ENCODE assay signal across 1 cellular context in genomic region chr17:66829386-66829864, GRCh38.
TF ChIP-seq lines count a peak whose summit lies in the region.

No MANE protein-coding gene starts in this region.

TF ChIP-seq in HepG2, 621 proteins besides CTCF, POLR2A, EP300 and RAD21 (continued from another document):
- TF ChIP-seq ZBTB40 (IDR thresholded peaks at IDR 0.05) = no peak
- no peak for TF ChIP-seq ZBTB40 (CRISPR knock-in tag; IDR thresholded peaks at IDR 0.05)
- no peak for TF ChIP-seq ZNF414 (CRISPR knock-in tag; IDR thresholded peaks at IDR 0.05)
- TF ChIP-seq MTF1 (CRISPR knock-in tag; IDR thresholded peaks at IDR 0.05) = no peak
- no peak for TF ChIP-seq ZNF598 (CRISPR knock-in tag; IDR thresholded peaks at IDR 0.05; ENCODE audit: borderline replicate concordance)
- peak; percentile 58; the same call in 1 of the 2 replicates for TF ChIP-seq SALL1 (CRISPR knock-in tag; IDR thresholded peaks at IDR 0.05)
- TF ChIP-seq MYPOP (CRISPR knock-in tag; IDR thresholded peaks at IDR 0.05) = no peak
- TF ChIP-seq TBX3 (IDR thresholded peaks at IDR 0.05; ENCODE audit: borderline replicate concordance) = no peak
- TF ChIP-seq KLF11 (CRISPR knock-in tag; IDR thresholded peaks at IDR 0.05) = 0 out of 2 replicates have a peak, but pooled peaks have one; percentile 44
- TF ChIP-seq ZNF687 (CRISPR knock-in tag; IDR thresholded peaks at IDR 0.05) = no peak
- 0 out of 2 replicates have a peak, but pooled peaks have one; percentile 33 for TF ChIP-seq MXD4 (CRISPR knock-in tag; IDR thresholded peaks at IDR 0.05)
- TF ChIP-seq PCBP1 (IDR thresholded peaks at IDR 0.05; ENCODE audit: borderline replicate concordance, low read depth, low read length) = no peak
- no peak for TF ChIP-seq DR1 (CRISPR knock-in tag; IDR thresholded peaks at IDR 0.05)
- no peak for TF ChIP-seq RARA (CRISPR knock-in tag; IDR thresholded peaks at IDR 0.05)
- no peak for TF ChIP-seq FUBP1 (CRISPR knock-in tag; IDR thresholded peaks at IDR 0.05; ENCODE audit: borderline replicate concordance)
- TF ChIP-seq ZKSCAN8 (CRISPR knock-in tag; IDR thresholded peaks at IDR 0.05; ENCODE audit: borderline replicate concordance) = no peak
- no peak for TF ChIP-seq NR2C2 (CRISPR knock-in tag; IDR thresholded peaks at IDR 0.05; ENCODE audit: borderline replicate concordance)
- no peak for TF ChIP-seq ZNF30 (CRISPR knock-in tag; IDR thresholded peaks at IDR 0.05)
- TF ChIP-seq ZNF251 (CRISPR knock-in tag; IDR thresholded peaks at IDR 0.05) = no peak
- TF ChIP-seq AHR (CRISPR knock-in tag; IDR thresholded peaks at IDR 0.05) = peak; percentile 81; the same call in 1 of the 2 replicates
- TF ChIP-seq ZFP37 (CRISPR knock-in tag; IDR thresholded peaks at IDR 0.05; ENCODE audit: borderline replicate concordance) = peak; percentile 61; the same call in 1 of the 2 replicates
- no peak for TF ChIP-seq SRF (IDR thresholded peaks at IDR 0.05; ENCODE audit: low read depth, low read length)
- no peak for TF ChIP-seq ZNF501 (CRISPR knock-in tag; IDR thresholded peaks at IDR 0.05)
